14 cellular contexts compared by ENCODE assay signal in genomic region chr5:148401604-148402003, GRCh38. TPM values are rescaled to one million over a fixed set of nuclear protein-coding genes. Genes with fewer than 3 reads are reported as not detected.
DNase-seq lines count a peak whose midpoint lies in the region; ATAC-seq and TF ChIP-seq lines count a peak whose summit lies in the region.
"Had no signal": no experiment of that assay in that cellular context is flagged by ENCODE, and none has a peak within 500 bp of the region (broad histone marks: within the 10 kb centered on the region; RNA-seq: fewer than 3 reads in every experiment).

No MANE protein-coding gene starts in this region.

- peaks cover 19% of the 10 kb centered on the region for H3K4me1 ChIP-seq in SJSA1 (replicated peaks)

- H3K4me1 Mint-ChIP-seq in activated CD4-positive, alpha-beta T cell treated with anti-CD3 and anti-CD28 coated beads, Interleukin-2, amount 10 ng/mL, durations not matched to agents 24 days and 14 days = peaks cover 29% of the 10 kb centered on the region
- H3K4me1 Mint-ChIP-seq in stimulated activated naive CD8-positive, alpha-beta T cell treated with anti-CD3 and anti-CD28 coated beads, Interleukin-15, amount 100 ng/mL, for 72 hours = peaks cover 59% of the 10 kb centered on the region

- H3K4me3 Mint-ChIP-seq in activated CD4-positive, alpha-beta T cell treated with anti-CD3 and anti-CD28 coated beads, Interleukin-2, amount 10 ng/mL, durations not matched to agents 24 days and 14 days = no peak overlapping the region
- peak overlapping the region in 1 of 2 donors; percentile 5 for H3K4me3 Mint-ChIP-seq in stimulated activated naive CD8-positive, alpha-beta T cell treated with anti-CD3 and anti-CD28 coated beads, Interleukin-15, amount 100 ng/mL, for 72 hours

- H3K27me3 ChIP-seq in SJSA1 (replicated peaks) = no peaks in the 10 kb centered on the region

- no peaks in the 10 kb centered on the region for H3K27me3 Mint-ChIP-seq in activated CD4-positive, alpha-beta T cell treated with anti-CD3 and anti-CD28 coated beads, Interleukin-2, amount 10 ng/mL, durations not matched to agents 24 days and 14 days
- no peaks in the 10 kb centered on the region for H3K27me3 Mint-ChIP-seq in stimulated activated naive CD8-positive, alpha-beta T cell treated with anti-CD3 and anti-CD28 coated beads, Interleukin-15, amount 100 ng/mL, for 72 hours

- H3K27ac ChIP-seq in SJSA1 = peak overlapping the region; percentile 17
- H3K27ac ChIP-seq: VCaP had no signal

- peaks cover 76% of the 10 kb centered on the region for H3K36me3 Mint-ChIP-seq in activated CD4-positive, alpha-beta T cell treated with anti-CD3 and anti-CD28 coated beads, Interleukin-2, amount 10 ng/mL, durations not matched to agents 24 days and 14 days (ENCODE audit: low read depth)

- peak overlapping the region; percentile 80 for H3K27ac Mint-ChIP-seq in activated CD4-positive, alpha-beta T cell treated with anti-CD3 and anti-CD28 coated beads, Interleukin-2, amount 10 ng/mL, durations not matched to agents 24 days and 14 days
- H3K27ac Mint-ChIP-seq in stimulated activated naive CD8-positive, alpha-beta T cell treated with anti-CD3 and anti-CD28 coated beads, Interleukin-15, amount 100 ng/mL, for 72 hours = peak overlapping the region; percentile 85 to 88

- in situ Hi-C loops in GM13976 (cut with MboI; ENCODE audit: low sequenced_read_pairs, unreplicated experiment) = no loop called here

- no peaks in the 10 kb centered on the region for H3K9me3 ChIP-seq in SJSA1 (replicated peaks)

- intact Hi-C loops in activated CD4-positive, alpha-beta T cell treated with anti-CD3 and anti-CD28 coated beads, Interleukin-2, amount 10 ng/mL, durations not matched to agents 24 days and 14 days (cut with micrococcal nuclease) = no loop called here

- H3K36me3 ChIP-seq in SJSA1 = peaks cover 78% of the 10 kb centered on the region

- H3K4me3 ChIP-seq in SJSA1 (no peak overlapping the region), fibroblast of villous mesenchyme (ENCODE audit: low read depth, low read length) (no peak overlapping the region)

- no peak for DNase-seq in activated CD4-positive, alpha-beta T cell treated with anti-CD3 and anti-CD28 coated beads, Interleukin-2, amount 10 ng/mL, durations not matched to agents 24 days and 14 days
- DNase-seq in activated CD4-positive, alpha-beta T cell treated with anti-CD3 and anti-CD28 coated beads for 48 hours = no peak
- no peak for DNase-seq in SJSA1 (ENCODE audit: low read depth in 1 of 2, low spot score in 2 of 2)
- DNase-seq in fibroblast of villous mesenchyme (ENCODE audit: low read depth) = peak; percentile 38
- no peak for DNase-seq in stimulated activated naive CD8-positive, alpha-beta T cell treated with anti-CD3 and anti-CD28 coated beads, Interleukin-15, amount 100 ng/mL, for 72 hours
- no peak for DNase-seq in RKO (ENCODE audit: low spot score)
- no peak for DNase-seq in GM13976 (ENCODE audit: low spot score)
- DNase-seq: NCI-H1694, OCI-M1 had no signal

- no peak for ATAC-seq in stimulated activated naive CD8-positive, alpha-beta T cell treated with anti-CD3 and anti-CD28 coated beads, Interleukin-15, amount 100 ng/mL, for 72 hours
- no peak for ATAC-seq in GM21360 (IDR thresholded peaks at IDR 0.05; ENCODE audit: unreplicated experiment)
- ATAC-seq: activated naive CD4-positive, alpha-beta T cell treated with anti-CD3 and anti-CD28 coated beads, Interleukin-2, amount 50 U/mL, for 72 hours; left lobe of liver; sciatic nerve had no signal

- TF ChIP-seq CTCF in fibroblast of villous mesenchyme (IDR thresholded peaks at IDR 0.05; ENCODE audit: insufficient read depth, low read depth, low read length) (no peak), GM13976 (IDR thresholded peaks at IDR 0.05; ENCODE audit: borderline replicate concordance, control extremely low read depth, extremely low read depth, insufficient read depth, missing control alignments) (no peak)

- H3K9me3 Mint-ChIP-seq in activated CD4-positive, alpha-beta T cell treated with anti-CD3 and anti-CD28 coated beads, Interleukin-2, amount 10 ng/mL, durations not matched to agents 24 days and 14 days = no peaks in the 10 kb centered on the region
- H3K9me3 Mint-ChIP-seq in stimulated activated naive CD8-positive, alpha-beta T cell treated with anti-CD3 and anti-CD28 coated beads, Interleukin-15, amount 100 ng/mL, for 72 hours = no peaks in the 10 kb centered on the region
- H3K9me3 Mint-ChIP-seq: activated naive CD4-positive, alpha-beta T cell treated with anti-CD3 and anti-CD28 coated beads, Interleukin-2, amount 50 U/mL, for 72 hours had no signal

RNA-seq across cellular contexts. Expression of gene FBXO38, which starts 17.8 kb away (rescaled TPM):
- 57.3 and 62.9 TPM in 2 replicates for total RNA-seq in activated CD4-positive, alpha-beta T cell treated with anti-CD3 and anti-CD28 coated beads, Interleukin-2, amount 10 ng/mL, durations not matched to agents 24 days and 14 days
- 58.4 and 60.2 TPM in 2 replicates for total RNA-seq in SJSA1 (2014; rRNA removed; shearing (Covaris generic))
- total RNA-seq in fibroblast of villous mesenchyme = 74.7 and 99.5 TPM in 2 replicates
